Comparison of ENCODE assay signal across 8 cellular contexts in genomic region chr1:156860639-156861423, GRCh38. TPM values are rescaled to one million over a fixed set of nuclear protein-coding genes. Genes with fewer than 3 reads are reported as not detected.
DNase-seq lines count a peak whose midpoint lies in the region; ATAC-seq and TF ChIP-seq lines count a peak whose summit lies in the region.

Gene NTRK1 (plus strand): TSS chr1:156860865. CDS start chr1:156860935, 70 bp downstream.

- H3K4me3 Mint-ChIP-seq in GM23338 = peak within 1 kb of the TSS; percentile 83
- H3K4me3 Mint-ChIP-seq in activated T-cell treated with anti-CD3 and anti-CD28 coated beads, Interleukin-2, amount 50 U/mL, for 4 hours = peak within 1 kb of the TSS; percentile 77

- no peak for TF ChIP-seq POLR2A in ovary (IDR thresholded peaks at IDR 0.05)

- H3K36me3 ChIP-seq in GM23338 (ENCODE audit: insufficient read depth) (no peaks in the 10 kb centered on the region), OCI-LY3 (replicated peaks; ENCODE audit: low read depth, low read length) (no peaks in the 10 kb centered on the region), ovary (no peaks in the 10 kb centered on the region)

- H3K4me1 ChIP-seq in GM23338 (ENCODE audit: insufficient read depth) (peaks cover 12% of the 10 kb centered on the region; the same call in 1 of the 2 replicates), OCI-LY3 (ENCODE audit: low read length) (peaks cover 17% of the 10 kb centered on the region; the same call in 1 of the 2 replicates), ovary (ENCODE audit: insufficient read depth) (peaks cover 2% of the 10 kb centered on the region)

- no peaks in the 10 kb centered on the region for H3K36me3 Mint-ChIP-seq in GM23338 (ENCODE audit: low read depth)
- no peaks in the 10 kb centered on the region for H3K36me3 Mint-ChIP-seq in activated T-cell treated with anti-CD3 and anti-CD28 coated beads, Interleukin-2, amount 50 U/mL, for 4 hours (ENCODE audit: insufficient read depth)

- peaks cover 32% of the 10 kb centered on the region for H3K4me1 Mint-ChIP-seq in GM23338
- peaks cover 29% of the 10 kb centered on the region for H3K4me1 Mint-ChIP-seq in activated T-cell treated with anti-CD3 and anti-CD28 coated beads, Interleukin-2, amount 50 U/mL, for 4 hours (ENCODE audit: low read depth)

- H3K27me3 ChIP-seq in GM23338 (ENCODE audit: insufficient read depth) = peaks cover 100% of the 10 kb centered on the region
- H3K27me3 ChIP-seq in OCI-LY3 (ENCODE audit: low read depth, low read length) = peaks cover 54% of the 10 kb centered on the region
- peaks cover 9% of the 10 kb centered on the region for H3K27me3 ChIP-seq in ovary

- H3K9me3 ChIP-seq in OCI-LY3 (ENCODE audit: insufficient read depth, low read length) = no peaks in the 10 kb centered on the region
- no peaks in the 10 kb centered on the region for H3K9me3 ChIP-seq in ovary

- WGBS in ovary, 3 donors = 3 to 5% (median 5%) methylated on average over 33 to 69 of the region's 69 CpGs

- TF ChIP-seq EP300 in ovary (IDR thresholded peaks at IDR 0.05) = no peak

- ATAC-seq in GM23338 (peak; percentile 62), HG03280 (IDR thresholded peaks at IDR 0.05; ENCODE audit: unreplicated experiment) (no peak)
- ATAC-seq in activated T-cell treated with anti-CD3 and anti-CD28 coated beads, Interleukin-2, amount 50 U/mL, for 4 hours = peak; percentile 76 to 82

- H3K27ac Mint-ChIP-seq in GM23338 = no peak within 1 kb of the TSS

- no peaks in the 10 kb centered on the region for H3K9me2 ChIP-seq in GM23338 (ENCODE audit: insufficient read depth)

- H3K9ac ChIP-seq in OCI-LY3 (ENCODE audit: low read length) = peak within 1 kb of the TSS; percentile 29; the same call in 1 of the 2 replicates

- H3K27ac ChIP-seq in GM23338 (ENCODE audit: low read depth) = no peak within 1 kb of the TSS
- no peak within 1 kb of the TSS for H3K27ac ChIP-seq in OCI-LY3 (ENCODE audit: low read length)
- no peak within 1 kb of the TSS for H3K27ac ChIP-seq in ovary

- TF ChIP-seq CTCF in GM23338 (conservative IDR thresholded peaks at IDR 0.05; ENCODE audit: low read depth in 2 of 2) (no peak), OCI-LY3 (IDR thresholded peaks at IDR 0.05; ENCODE audit: low read depth, low read length) (no peak), fibroblast of the aortic adventitia (IDR thresholded peaks at IDR 0.05; ENCODE audit: insufficient read depth, low read length) (no peak), ovary (IDR thresholded peaks at IDR 0.05) (no peak)

- peaks cover 3% of the 10 kb centered on the region; the same call in 1 of the 3 replicates for H3K9me3 Mint-ChIP-seq in GM23338
- no peaks in the 10 kb centered on the region for H3K9me3 Mint-ChIP-seq in activated T-cell treated with anti-CD3 and anti-CD28 coated beads, Interleukin-2, amount 50 U/mL, for 4 hours

- intact Hi-C loops in ovary (cut with DNase I) = loop anchor here in 2 of 4 donors (5.0 to 10.0 kb wide), 2 partner anchors 166 to 519 kb away; no protein-coding TSS in a partner anchor

- peak within 1 kb of the TSS; percentile 90 for H2AFZ ChIP-seq in GM23338
- H2AFZ ChIP-seq in OCI-LY3 (ENCODE audit: low read depth, low read length) = peak within 1 kb of the TSS; percentile 64

- no peaks in the 10 kb centered on the region for H3K79me2 ChIP-seq in GM23338 (replicated peaks; ENCODE audit: insufficient read depth)
- no peaks in the 10 kb centered on the region for H3K79me2 ChIP-seq in OCI-LY3 (ENCODE audit: low read length)

- H3K27me3 Mint-ChIP-seq in GM23338 (ENCODE audit: insufficient read depth, low read depth, poor library complexity) = peaks cover 79% of the 10 kb centered on the region
- peaks cover 75% of the 10 kb centered on the region for H3K27me3 Mint-ChIP-seq in activated T-cell treated with anti-CD3 and anti-CD28 coated beads, Interleukin-2, amount 50 U/mL, for 4 hours (ENCODE audit: low read depth)

- 0 out of 2 replicates have a peak, but pooled peaks cover 3% of the 10 kb centered on the region for H3F3A ChIP-seq in GM23338 (replicated peaks; ENCODE audit: low read depth)

- H4K20me1 ChIP-seq in GM23338 (replicated peaks; ENCODE audit: insufficient read depth) = peaks cover 5% of the 10 kb centered on the region; the same call in 1 of the 2 replicates
- no peaks in the 10 kb centered on the region for H4K20me1 ChIP-seq in OCI-LY3 (ENCODE audit: insufficient read depth, low read length)

- H3K4me3 ChIP-seq in GM23338 (peak within 1 kb of the TSS; percentile 82), OCI-LY3 (ENCODE audit: low read length) (peak within 1 kb of the TSS; percentile 76), fibroblast of the aortic adventitia (ENCODE audit: low read depth, low read length) (peak within 1 kb of the TSS; percentile 52), ovary (peak within 1 kb of the TSS; percentile 21)

- H3K4me2 ChIP-seq in GM23338 (peak within 1 kb of the TSS; percentile 93), OCI-LY3 (ENCODE audit: low read length) (peak within 1 kb of the TSS; percentile 96)

- DNase-seq in AG08395 (ENCODE audit: low spot score) (peak; percentile 24), GM23338 (ENCODE audit: low spot score) (peak; percentile 77), fibroblast of the aortic adventitia (ENCODE audit: low read depth) (no peak), ovary (peak in 2 of 5 donors; percentile 49 to 58)
- DNase-seq in activated T-cell treated with anti-CD3 and anti-CD28 coated beads, Interleukin-2, amount 50 U/mL, for 4 hours = peak; percentile 58
- DNase-seq in NK-92 treated with Interleukin-12 subunit alpha and Interleukin-12 subunit beta, amount 100 ng/mL, for 24 hours (lab: John Stamatoyannopoulos, UW) = no peak

TF ChIP-seq in GM23338, 12 proteins besides CTCF, POLR2A, EP300 and RAD21 (continues in another document):
- TF ChIP-seq EZH2phosphoT487 (IDR thresholded peaks at IDR 0.05; ENCODE audit: unreplicated experiment) (peak; percentile 85), STAT1 (IDR thresholded peaks at IDR 0.05; ENCODE audit: unreplicated experiment) (no peak), ZNF462 (CRISPR knock-in tag; IDR thresholded peaks at IDR 0.05) (no peak)

RNA-seq across cellular contexts. Expression of gene NTRK1, which starts in this region (rescaled TPM):
- 0.08 and 0.42 TPM in 2 replicates for total RNA-seq in GM23338 (2014; rRNA removed; shearing (Covaris generic))
- polyA plus RNA-seq in GM23338 (2016; fragmentation: Nextera tagmentation; extraction: Ambion mirVana) (0.23 and 0.45 TPM in 2 replicates), ovary (under 1 TPM in 1 of 2 donors, not detected in 1; 0.11 TPM)
- total RNA-seq in activated T-cell treated with anti-CD3 and anti-CD28 coated beads, Interleukin-2, amount 50 U/mL, for 4 hours = 1 to 10 TPM in 2 of 3 donors, under 1 TPM in 1; 0.55 to 2.4 (median 1.8) TPM
- total RNA-seq in fibroblast of the aortic adventitia (ENCODE audit: low replicate concordance) (0.09 TPM in 1 of 2 replicates, not detected in the other), ovary (under 1 TPM in 4 of 7 donors, not detected in 3; 0.34 to 0.92 (median 0.41) TPM)

Comparison
In these comparisons a context has a peak if more than half of its experiments do, and no peak if none do; other contexts are left out.
1. Peak in DNase-seq, ATAC-seq, H3K4me3 ChIP-seq and H3K4me2 ChIP-seq in GM23338; RNA of the gene not detected or under 1 TPM.
2. DNase-seq: peak in AG08395 (single experiment) and activated T-cell treated with anti-CD3 and anti-CD28 coated beads, Interleukin-2, amount 50 U/mL, for 4 hours (single experiment); none in fibroblast of the aortic adventitia (single experiment) and NK-92 treated with Interleukin-12 subunit alpha and Interleukin-12 subunit beta, amount 100 ng/mL, for 24 hours (single experiment).
3. H3K4me3 ChIP-seq: peak in every context shown above with its lines; median percentile 82 in GM23338; 76 in OCI-LY3; 52 in fibroblast of the aortic adventitia; 21 in ovary.